8 cellular contexts compared by ENCODE assay signal in genomic region chr1:20732588-20733360, GRCh38. TPM values are rescaled to one million over a fixed set of nuclear protein-coding genes. Genes with fewer than 3 reads are reported as not detected.
DNase-seq lines count a peak whose midpoint lies in the region; ATAC-seq, FAIRE-seq and TF ChIP-seq lines count a peak whose summit lies in the region.

SH2D5 (minus strand) TSS chr1:20732703; CDS start chr1:20728044, 4,659 bp downstream.

- BruUV-seq in endothelial cell of umbilical vein (replicated peaks; lab: Mats Ljungman, UMichigan) = TSS peak; percentile 60

- TF ChIP-seq POLR2A in A549 (IDR thresholded peaks at IDR 0.05; ENCODE audit: low read length) (no peak), endothelial cell of umbilical vein (IDR thresholded peaks at IDR 0.05; ENCODE audit: low read depth, low read length) (no peak)

- H3K27ac ChIP-seq in A549 = peak within 1 kb of the TSS; percentile 88 to 90
- H3K27ac ChIP-seq in endothelial cell of umbilical vein (ENCODE audit: insufficient read depth, low read depth, low read length) = peak within 1 kb of the TSS; percentile 56

- no peaks in the 10 kb centered on the region for H4K20me1 ChIP-seq in endothelial cell of umbilical vein (replicated peaks; ENCODE audit: control insufficient read depth, extremely low read depth, insufficient read depth, low read length)

- no peaks in the 10 kb centered on the region for H3K79me2 ChIP-seq in endothelial cell of umbilical vein (ENCODE audit: control insufficient read depth, insufficient read depth, low read length)

- peaks cover 0 to 2% of the 10 kb centered on the region in 2 experiments for H3K36me3 ChIP-seq in endothelial cell of umbilical vein (ENCODE audit: control insufficient read depth in 2 of 2, extremely low read depth in 1 of 2, insufficient read depth in 2 of 2, low read length in 2 of 2)

- peaks cover 7 to 16% of the 10 kb centered on the region in 2 experiments for H3K27me3 ChIP-seq in endothelial cell of umbilical vein (ENCODE audit: control insufficient read depth in 2 of 2, insufficient read depth in 2 of 2, low read length in 2 of 2)

- peak within 1 kb of the TSS; percentile 22 for H2AFZ ChIP-seq in endothelial cell of umbilical vein (ENCODE audit: low read depth, low read length)

- FAIRE-seq in A549 (lab: Jason Lieb, UNC) = peak; percentile 88
- FAIRE-seq in endothelial cell of umbilical vein (lab: Jason Lieb, UNC) = peak; percentile 98

- peak; percentile 75 to 78 for ATAC-seq in A549
- ATAC-seq in GM18502 (IDR thresholded peaks at IDR 0.05; ENCODE audit: poor library complexity, unreplicated experiment) = peak; percentile 52
- peak; percentile 59 for ATAC-seq in HG03432 (IDR thresholded peaks at IDR 0.05; ENCODE audit: unreplicated experiment)

- WGBS in A549 (ENCODE audit: missing lambda C conversion rate) = 1% methylated on average over 18 of the region's 38 CpGs

- CTCF ChIA-PET in A549 (lab: Yijun Ruan, JAX) = interaction anchor here (1.2 to 1.5 kb wide), 2 partner anchors 30 to 42 kb away, joined by 3 read pairs; no protein-coding TSS in a partner anchor
- CTCF ChIA-PET in endothelial cell of umbilical vein (lab: Charles Lee) = interaction anchor here (1.3 to 2.5 kb wide), 6 partner anchors 14 to 462 kb away, joined by 4 to 18 read pairs (median 6); partner anchors contain the start of gene KIF17

- intact Hi-C loops in endothelial cell of umbilical vein (cut with micrococcal nuclease) = loop anchor here (1.0 kb wide), 1 partner anchor 36 kb away; no protein-coding TSS in a partner anchor

- H3K4me1 ChIP-seq in A549 = peaks cover 21% of the 10 kb centered on the region
- peaks cover 14% of the 10 kb centered on the region for H3K4me1 ChIP-seq in endothelial cell of umbilical vein (ENCODE audit: control insufficient read depth, extremely low read depth, insufficient read depth, low read length)

- peak in 1 of 2 experiments; percentile 69; a peak in 3 of 5 replicates for TF ChIP-seq EP300 in A549 (IDR thresholded peaks at IDR 0.05)

- no peaks in the 10 kb centered on the region for H3K9me3 ChIP-seq in A549
- H3K9me3 ChIP-seq in endothelial cell of umbilical vein (replicated peaks; ENCODE audit: control insufficient read depth, insufficient read depth, low read length) = no peaks in the 10 kb centered on the region

- peak within 1 kb of the TSS; percentile 100 for H3K4me2 ChIP-seq in A549
- H3K4me2 ChIP-seq in endothelial cell of umbilical vein (ENCODE audit: insufficient read depth, low read length) = peak within 1 kb of the TSS; percentile 76

- H3K9me1 ChIP-seq in endothelial cell of umbilical vein (replicated peaks; ENCODE audit: control insufficient read depth, extremely low read depth, insufficient read depth, low read length) = no peaks in the 10 kb centered on the region

- TF ChIP-seq CTCF in A549 (IDR thresholded peaks at IDR 0.05) (peak; percentile 24; the same call in 1 of the 3 replicates), endothelial cell of umbilical vein (IDR thresholded peaks at IDR 0.05; ENCODE audit: extremely low read depth in 1 of 2, insufficient read depth in 1 of 2, low read depth in 1 of 2, low read length in 2 of 2) (peak; percentile 20 to 33)

- POLR2A ChIA-PET in A549 (lab: Yijun Ruan, JAX) (interaction anchor here (0.9 kb wide), 1 partner anchor 130 kb away, joined by 3 read pairs; no protein-coding TSS in a partner anchor), endothelial cell of umbilical vein (lab: Charles Lee) (interaction anchor here (1.1 kb wide), 1 partner anchor 54 kb away, joined by 4 read pairs; no protein-coding TSS in a partner anchor)

- dilution Hi-C loops in endothelial cell of umbilical vein (cut with MboI; ENCODE audit: extremely low pct_ligation_motif_present, low sequenced_read_pairs) = no loop called here

- TF ChIP-seq RAD21 in A549 (conservative IDR thresholded peaks at IDR 0.05 in 1 of 2, IDR thresholded peaks at IDR 0.05 in 1 of 2) = peak; percentile 22 to 47; a peak in 4 of 5 replicates

- DNase-seq in A549 (ENCODE audit: low read depth in 1 of 2, low spot score in 1 of 2) (peak; percentile 77 to 93), NOMO-1 (lab: John Stamatoyannopoulos, UW; ENCODE audit: unreplicated experiment in 2 of 2) (peak; percentile 89), endothelial cell of umbilical vein (ENCODE audit: low read depth, low spot score) (peak; percentile 87), middle frontal gyrus (ENCODE audit: extremely low spot score, low spot score) (peak; percentile 53)
- DNase-seq in activated CD8-positive, alpha-beta memory T cell treated with anti-CD3 and anti-CD28 coated beads, Interleukin-2, amount 50 U/mL, for 1 hour (ENCODE audit: extremely low read depth) = peak; percentile 31
- DNase-seq in stimulated activated CD8-positive, alpha-beta memory T cell treated with anti-CD3 and anti-CD28 coated beads, Interleukin-15, amount 100 ng/mL, for 4 hours (ENCODE audit: low read depth in 2 of 2) = peak; percentile 54 to 70

- H3K9ac ChIP-seq in endothelial cell of umbilical vein (replicated peaks; ENCODE audit: extremely low read depth, insufficient read depth, low read length) = peak within 1 kb of the TSS; percentile 72

- H3K4me3 ChIP-seq in A549 (peak within 1 kb of the TSS; percentile 80), endothelial cell of umbilical vein (replicated peaks in 1 of 3; ENCODE audit: insufficient read depth in 1 of 3, low read depth in 1 of 3, low read length in 3 of 3) (peak within 1 kb of the TSS; percentile 27 to 57 (median 42))

TF ChIP-seq in A549, 52 proteins besides CTCF, POLR2A, EP300 and RAD21 (continues in another document):
- peak; percentile 75 for TF ChIP-seq BHLHE40 (IDR thresholded peaks at IDR 0.05; ENCODE audit: low read depth, low read length)
- peak; percentile 67 for TF ChIP-seq USF2 (IDR thresholded peaks at IDR 0.05)
- peak; percentile 57; the same call in 1 of the 2 replicates for TF ChIP-seq GATA3 (IDR thresholded peaks at IDR 0.05; ENCODE audit: borderline replicate concordance)
- TF ChIP-seq FOSL2 (IDR thresholded peaks at IDR 0.05) = 0 out of 2 replicates have a peak, but pooled peaks have one; percentile 59
- TF ChIP-seq FOSL2 (CRISPR knock-in tag; IDR thresholded peaks at IDR 0.05) = peak; percentile 91
- no peak for TF ChIP-seq KDM5A (IDR thresholded peaks at IDR 0.05)
- TF ChIP-seq MAX (IDR thresholded peaks at IDR 0.05) = peak; percentile 94

TF ChIP-seq in endothelial cell of umbilical vein, 7 proteins besides CTCF, POLR2A, EP300 and RAD21:
- TF ChIP-seq EZH2 (IDR thresholded peaks at IDR 0.05; ENCODE audit: borderline replicate concordance, low read depth, low read length, severe bottlenecking) (no peak), MAX (IDR thresholded peaks at IDR 0.05; ENCODE audit: insufficient read depth, insufficient read length) (peak; percentile 88), JUN (IDR thresholded peaks at IDR 0.05; ENCODE audit: borderline replicate concordance, insufficient read depth, insufficient read length, low read depth) (peak; percentile 83), GATA2 (IDR thresholded peaks at IDR 0.05; ENCODE audit: insufficient read depth, insufficient read length, low read depth, low read length) (no peak), POLR2AphosphoS5 (IDR thresholded peaks at IDR 0.05; ENCODE audit: insufficient read depth, low read depth, low read length) (peak; percentile 76), MYC (IDR thresholded peaks at IDR 0.05; ENCODE audit: low read depth, low read length) (peak; percentile 81), FOS (IDR thresholded peaks at IDR 0.05; ENCODE audit: borderline replicate concordance, insufficient read depth, low read length) (peak; percentile 95)

RNA-seq across cellular contexts. Expression of gene SH2D5, which starts in this region (rescaled TPM):
- 3.1 and 3.2 TPM in 2 replicates for polyA plus RNA-seq in A549 (2011; rRNA removed)
- 7.7 and 9.9 TPM in 2 replicates for polyA plus RNA-seq in A549 (2012; cell fraction: cytosol; rRNA removed)
- polyA plus RNA-seq in A549 (2012; cell fraction: nucleus; rRNA removed) = 28.9 and 31.5 TPM in 2 replicates
- 7.2 to 10.3 TPM (median 7.4 TPM) in 3 replicates for polyA plus RNA-seq in A549 (2017; fragmentation: RNase III; extraction: RNeasy Plus Mini Kit Qiagen cat#74134 plus additional on column Dnase treatment)
- 1.1 and 3.2 TPM in 2 replicates for polyA minus RNA-seq in A549 (2011; rRNA and poly(A)+ RNA removed)
- 1.0 and 2.4 TPM in 2 replicates for total RNA-seq in endothelial cell of umbilical vein
- 0.18 and 0.23 TPM in 2 replicates for polyA plus RNA-seq in endothelial cell of umbilical vein
- polyA plus RNA-seq in endothelial cell of umbilical vein (2011; cell fraction: cytosol; rRNA removed) = 0.13 and 0.17 TPM in 2 replicates
- 0.97 and 1.4 TPM in 2 replicates for polyA plus RNA-seq in endothelial cell of umbilical vein (2011; cell fraction: nucleus; rRNA removed)
- 0.59 and 0.84 TPM in 2 replicates for polyA plus RNA-seq in endothelial cell of umbilical vein (2012)
- polyA minus RNA-seq in endothelial cell of umbilical vein = 0.22 and 0.28 TPM in 2 replicates
- not detected for polyA minus RNA-seq in endothelial cell of umbilical vein (2011; cell fraction: cytosol; rRNA and poly(A)+ RNA removed)
- polyA minus RNA-seq in endothelial cell of umbilical vein (2011; cell fraction: nucleus; rRNA and poly(A)+ RNA removed) = 0.34 and 0.72 TPM in 2 replicates

Comparison
In these comparisons a context has a peak if more than half of its experiments do, and no peak if none do; other contexts are left out.
1. Peak in every context shown above with its lines: DNase-seq, ATAC-seq, H3K4me3 ChIP-seq and H3K27ac ChIP-seq.
2. DNase-seq: peak in every context shown above with its lines; median percentile 89 in NOMO-1; 87 in endothelial cell of umbilical vein; 85 in A549; 62 in stimulated activated CD8-positive, alpha-beta memory T cell treated with anti-CD3 and anti-CD28 coated beads, Interleukin-15, amount 100 ng/mL, for 4 hours; 53 in middle frontal gyrus; 31 in activated CD8-positive, alpha-beta memory T cell treated with anti-CD3 and anti-CD28 coated beads, Interleukin-2, amount 50 U/mL, for 1 hour.